In the genomic region with DNA sequence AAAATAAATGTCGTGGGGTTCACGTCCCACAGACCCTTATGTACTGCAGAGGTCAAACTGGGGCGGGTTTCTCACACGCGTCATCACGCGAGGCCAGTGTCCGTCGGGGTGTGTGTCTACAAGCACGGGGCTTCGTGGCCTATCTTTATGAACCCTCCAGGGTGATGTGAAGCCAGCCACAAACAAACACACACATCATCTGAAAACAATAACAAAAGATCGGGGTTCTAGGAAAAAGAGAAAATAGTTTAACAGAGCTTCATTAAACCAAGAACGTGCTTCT, we compare ENCODE assay signal across 24 cellular contexts. TPM values are rescaled to one million over a fixed set of nuclear protein-coding genes. Genes with fewer than 3 reads are reported as not detected.
"Had no signal": no experiment of that assay in that cellular context is flagged by ENCODE, and none has a peak within 500 bp of the region (broad histone marks: within the 10 kb centered on the region; RNA-seq: fewer than 3 reads in every experiment).

No MANE protein-coding gene starts in this region.

- H3K4me3 Mint-ChIP-seq: naive thymus-derived CD4-positive, alpha-beta T cell; nephron; stimulated activated memory B cell treated with anti-CD40 and anti-IgM and Interleukin-4, amounts not matched to agents 10 μg/mL and 1 μg/mL and 100 μg/mL, for 72 hours; stimulated activated naive CD8-positive, alpha-beta T cell treated with anti-CD3 and anti-CD28 coated beads, Interleukin-15, Interleukin-2, amounts not matched to agents 100 ng/mL and 50 ng/mL, for 24 hours had no signal

- H3K9me3 ChIP-seq: colonic mucosa, esophagus muscularis mucosa, heart right ventricle, prostate gland, right atrium auricular region, sigmoid colon, thoracic aorta, transverse colon, upper lobe of right lung, vagina had no signal

- H3K27ac ChIP-seq: colonic mucosa, esophagus muscularis mucosa, heart right ventricle, prostate gland, right atrium auricular region, sigmoid colon, thoracic aorta, transverse colon, upper lobe of right lung, vagina had no signal

- H3K36me3 ChIP-seq: colonic mucosa, prostate gland, right atrium auricular region, thoracic aorta, transverse colon, upper lobe of right lung, vagina had no signal

- H3K36me3 Mint-ChIP-seq: stimulated activated memory B cell treated with anti-CD40 and anti-IgM and Interleukin-4, amounts not matched to agents 10 μg/mL and 1 μg/mL and 100 μg/mL, for 72 hours had no signal

- ATAC-seq: heart right ventricle; naive thymus-derived CD4-positive, alpha-beta T cell; stimulated activated memory B cell treated with anti-CD40 and anti-IgM and Interleukin-4, amounts not matched to agents 10 μg/mL and 1 μg/mL and 100 μg/mL, for 72 hours; upper lobe of right lung had no signal

- DNase-seq: colonic mucosa; dermis blood vessel endothelial cell; effector memory CD4-positive, alpha-beta T cell; foreskin melanocyte; glutamatergic neuron; heart right ventricle; hypothalamus; mesenchymal stem cell; midbrain; naive thymus-derived CD4-positive, alpha-beta T cell; nucleus accumbens; stimulated activated CD4-positive, alpha-beta T cell treated with anti-CD3 and anti-CD28 coated beads, Interleukin-4, amount 100 ng/mL, for 4 hours; transverse colon had no signal

- H3K4me1 Mint-ChIP-seq: stimulated activated memory B cell treated with anti-CD40 and anti-IgM and Interleukin-4, amounts not matched to agents 10 μg/mL and 1 μg/mL and 100 μg/mL, for 72 hours had no signal

- H3K27me3 Mint-ChIP-seq: naive thymus-derived CD4-positive, alpha-beta T cell; stimulated activated memory B cell treated with anti-CD40 and anti-IgM and Interleukin-4, amounts not matched to agents 10 μg/mL and 1 μg/mL and 100 μg/mL, for 72 hours; stimulated activated naive CD8-positive, alpha-beta T cell treated with anti-CD3 and anti-CD28 coated beads, Interleukin-15, Interleukin-2, amounts not matched to agents 100 ng/mL and 50 ng/mL, for 24 hours had no signal

- H3K4me3 ChIP-seq: colonic mucosa, esophagus muscularis mucosa, heart right ventricle, prostate gland, right atrium auricular region, sigmoid colon, thoracic aorta, transverse colon, upper lobe of right lung, vagina had no signal

- H3K4me1 ChIP-seq: colonic mucosa, prostate gland, transverse colon, upper lobe of right lung had no signal

- H3K27me3 ChIP-seq: colonic mucosa, esophagus muscularis mucosa, heart right ventricle, right atrium auricular region, sigmoid colon, transverse colon, upper lobe of right lung, vagina had no signal

- H3K9me3 Mint-ChIP-seq: stimulated activated naive CD8-positive, alpha-beta T cell treated with anti-CD3 and anti-CD28 coated beads, Interleukin-15, Interleukin-2, amounts not matched to agents 100 ng/mL and 50 ng/mL, for 24 hours had no signal

RNA-seq across cellular contexts. Expression of a gene that starts 23.3 kb away (rescaled TPM):
- polyA plus RNA-seq: keratinocyte had no signal
